13 cellular contexts compared by ENCODE assay signal in the genomic region with DNA sequence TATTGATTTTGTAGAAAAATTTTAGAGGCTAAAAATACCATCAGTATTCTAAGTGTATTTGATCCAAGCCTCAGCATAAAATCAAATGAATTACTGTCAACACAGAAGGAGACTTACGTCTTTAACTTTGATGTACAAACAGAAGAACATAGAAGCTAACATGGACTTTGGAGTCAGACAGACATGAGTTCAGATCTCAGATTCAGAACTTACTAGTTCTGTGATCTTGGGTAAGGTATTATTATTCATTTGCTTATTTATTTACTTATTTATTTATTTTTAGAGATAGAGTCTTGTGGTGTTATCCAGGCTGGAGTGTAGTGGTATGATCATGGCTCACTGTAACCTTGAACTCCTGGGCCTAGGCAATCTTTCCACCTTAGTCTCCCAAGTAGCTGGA. TPM values are rescaled to one million over a fixed set of nuclear protein-coding genes. Genes with fewer than 3 reads are reported as not detected.
DNase-seq lines count a peak whose midpoint lies in the region; ATAC-seq and TF ChIP-seq lines count a peak whose summit lies in the region.
"Had no signal": no experiment of that assay in that cellular context is flagged by ENCODE, and none has a peak within 500 bp of the region (broad histone marks: within the 10 kb centered on the region; RNA-seq: fewer than 3 reads in every experiment).

No MANE protein-coding gene starts in this region.

- H3K4me2 ChIP-seq in SK-N-SH: peak overlapping the region; percentile 77
- H3K4me2 ChIP-seq in OCI-LY1 (ENCODE audit: low read length): peak overlapping the region; percentile 38; the same call in 1 of the 2 replicates

- CTCF ChIA-PET in SK-N-SH (lab: Yijun Ruan, JAX): interaction anchor here (1.0 to 4.3 kb wide), 4 partner anchors 8 to 229 kb away, joined by 3 to 26 read pairs (median 7); no protein-coding TSS in a partner anchor

- H3K27me3 ChIP-seq in SK-N-SH (ENCODE audit: insufficient read depth): peaks cover 20% of the 10 kb centered on the region; the same call in 1 of the 2 replicates
- H3K27me3 ChIP-seq in OCI-LY1 (ENCODE audit: insufficient read depth, low read length): no peaks in the 10 kb centered on the region; the same call in 1 of the 2 replicates
- H3K27me3 ChIP-seq in dorsolateral prefrontal cortex: peaks cover 0 to 9% (median 0%) of the 10 kb centered on the region in 45 donors

- WGBS in SK-N-SH (ENCODE audit: low lambda C conversion rate): 52% methylated on average over 1 of the region's 1 CpG

- H4K20me1 ChIP-seq in SK-N-SH (ENCODE audit: insufficient read depth): no peaks in the 10 kb centered on the region
- no peaks in the 10 kb centered on the region for H4K20me1 ChIP-seq in OCI-LY1 (ENCODE audit: insufficient read depth, low read length)

- POLR2A ChIA-PET in SK-N-SH (lab: Yijun Ruan, JAX): no interaction called here

- TF ChIP-seq CTCF in SK-N-SH (IDR thresholded peaks at IDR 0.05) (no peak), OCI-LY1 (IDR thresholded peaks at IDR 0.05; ENCODE audit: low read length) (no peak), dorsolateral prefrontal cortex (IDR thresholded peaks at IDR 0.05 in 54 of 56, conservative IDR thresholded peaks at IDR 0.05 in 2 of 56; ENCODE audit: low read depth in 1 of 56, partially characterized antibody in 56 of 56) (no peak)

- H3K9me2 ChIP-seq in SK-N-SH: no peaks in the 10 kb centered on the region
- no peaks in the 10 kb centered on the region for H3K9me2 ChIP-seq in OCI-LY1 (ENCODE audit: low read depth, low read length)

- H3K36me3 ChIP-seq in SK-N-SH (replicated peaks in 1 of 2; ENCODE audit: control insufficient read depth in 1 of 2, insufficient read depth in 2 of 2, low read length in 1 of 2): no peaks in the 10 kb centered on the region
- no peaks in the 10 kb centered on the region for H3K36me3 ChIP-seq in OCI-LY1 (ENCODE audit: insufficient read depth, low read length)

- H3K4me1 ChIP-seq in SK-N-SH (ENCODE audit: control insufficient read depth in 1 of 2, insufficient read depth in 2 of 2, low read depth in 1 of 2, low read length in 1 of 2) (no peaks in the 10 kb centered on the region), OCI-LY1 (ENCODE audit: insufficient read depth, low read length, severe bottlenecking) (peaks cover 5% of the 10 kb centered on the region)

- no peaks in the 10 kb centered on the region for H3K9me3 ChIP-seq in SK-N-SH
- H3K9me3 ChIP-seq in OCI-LY1 (ENCODE audit: low read length): no peaks in the 10 kb centered on the region

- H3F3A ChIP-seq in SK-N-SH (replicated peaks; ENCODE audit: insufficient read depth) (peaks cover 5% of the 10 kb centered on the region), OCI-LY1 (ENCODE audit: insufficient read depth, low read length) (no peaks in the 10 kb centered on the region)

- TF ChIP-seq RAD21 in SK-N-SH (IDR thresholded peaks at IDR 0.05; ENCODE audit: low read length): no peak

- no peaks in the 10 kb centered on the region for H3K79me2 ChIP-seq in SK-N-SH (ENCODE audit: insufficient read depth)
- H3K79me2 ChIP-seq in OCI-LY1 (ENCODE audit: insufficient read depth, low read length): no peaks in the 10 kb centered on the region

- H3K9ac ChIP-seq in SK-N-SH (no peak overlapping the region; the same call in 1 of the 2 replicates), OCI-LY1 (ENCODE audit: low read length) (no peak overlapping the region)

- no peak for DNase-seq in SK-N-SH
- no peak for DNase-seq in dorsolateral prefrontal cortex
- no peak for DNase-seq in GDM1 (lab: John Stamatoyannopoulos, UW)
- no peak for DNase-seq in HK-2 (ENCODE audit: unreplicated experiment)
- DNase-seq: activated effector memory CD4-positive, alpha-beta T cell treated with anti-CD3 and anti-CD28 coated beads, Interleukin-2, amount 50 U/mL, for 16 hours; NCI-H187 treated with DMSO at 0.1 percent for 48 hours had no signal

- H2AFZ ChIP-seq in SK-N-SH (ENCODE audit: low read depth) (peak overlapping the region; percentile 81), OCI-LY1 (ENCODE audit: low read length) (peak overlapping the region; percentile 75; the same call in 1 of the 2 replicates)

- H3K4me3 ChIP-seq in SK-N-SH (ENCODE audit: low read depth in 2 of 2, low read length in 1 of 2) (no peak overlapping the region; a peak in 1 of 4 replicates), OCI-LY1 (ENCODE audit: low read depth, low read length, poor library complexity, severe bottlenecking) (peak overlapping the region; percentile 27), dorsolateral prefrontal cortex (peak overlapping the region in 41 of 59 donors; percentile 2 to 54 (median 34)), skin epidermis (peak overlapping the region in 4 of 7 experiments; percentile 16 to 30 (median 21))

- TF ChIP-seq EP300 in SK-N-SH (IDR thresholded peaks at IDR 0.05; ENCODE audit: borderline replicate concordance in 1 of 2, low read depth in 1 of 2, low read length in 1 of 2): no peak

- H3K27ac ChIP-seq in SK-N-SH (ENCODE audit: low read depth in 2 of 2, low read length in 1 of 2): no peak overlapping the region
- H3K27ac ChIP-seq in OCI-LY1 (ENCODE audit: low read depth, low read length, poor library complexity, severe bottlenecking): no peak overlapping the region
- H3K27ac ChIP-seq in dorsolateral prefrontal cortex: peak overlapping the region in 17 of 59 donors; percentile 6 to 67 (median 38)
- H3K27ac ChIP-seq in skin epidermis: peak overlapping the region in 17 of 21 experiments; percentile 19 to 92 (median 70)
- H3K27ac ChIP-seq: 22Rv1 had no signal

- intact Hi-C loops in dorsolateral prefrontal cortex (cut with DNase I): no loop called here

- ATAC-seq in SK-N-SH treated with all-trans-retinoic acid at 6 μM for 48 hours (no peak), HG03280 (IDR thresholded peaks at IDR 0.05; ENCODE audit: unreplicated experiment) (no peak)

TF ChIP-seq in SK-N-SH, 30 proteins besides CTCF, POLR2A, EP300 and RAD21 (continues in another document):
- TF ChIP-seq RFX5 (IDR thresholded peaks at IDR 0.05; ENCODE audit: low read length): no peak
- no peak for TF ChIP-seq RXRA (IDR thresholded peaks at IDR 0.05; ENCODE audit: borderline replicate concordance, low read depth)
- no peak for TF ChIP-seq POLR2AphosphoS5 (IDR thresholded peaks at IDR 0.05; ENCODE audit: low read depth, low read length)
- TF ChIP-seq, protein P1, sequence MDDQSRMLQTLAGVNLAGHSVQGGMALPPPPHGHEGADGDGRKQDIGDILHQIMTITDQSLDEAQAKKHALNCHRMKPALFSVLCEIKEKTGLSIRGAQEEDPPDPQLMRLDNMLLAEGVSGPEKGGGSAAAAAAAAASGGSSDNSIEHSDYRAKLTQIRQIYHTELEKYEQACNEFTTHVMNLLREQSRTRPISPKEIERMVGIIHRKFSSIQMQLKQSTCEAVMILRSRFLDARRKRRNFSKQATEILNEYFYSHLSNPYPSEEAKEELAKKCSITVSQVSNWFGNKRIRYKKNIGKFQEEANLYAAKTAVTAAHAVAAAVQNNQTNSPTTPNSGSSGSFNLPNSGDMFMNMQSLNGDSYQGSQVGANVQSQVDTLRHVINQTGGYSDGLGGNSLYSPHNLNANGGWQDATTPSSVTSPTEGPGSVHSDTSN (IDR thresholded peaks at IDR 0.05): no peak
- no peak for TF ChIP-seq FOXM1 (IDR thresholded peaks at IDR 0.05; ENCODE audit: low read depth)

TF ChIP-seq in SK-N-SH treated with all-trans-retinoic acid at 6 μM for 48 hours, 23 proteins besides CTCF, POLR2A, EP300 and RAD21 (continues in another document):
- TF ChIP-seq, protein P2, sequence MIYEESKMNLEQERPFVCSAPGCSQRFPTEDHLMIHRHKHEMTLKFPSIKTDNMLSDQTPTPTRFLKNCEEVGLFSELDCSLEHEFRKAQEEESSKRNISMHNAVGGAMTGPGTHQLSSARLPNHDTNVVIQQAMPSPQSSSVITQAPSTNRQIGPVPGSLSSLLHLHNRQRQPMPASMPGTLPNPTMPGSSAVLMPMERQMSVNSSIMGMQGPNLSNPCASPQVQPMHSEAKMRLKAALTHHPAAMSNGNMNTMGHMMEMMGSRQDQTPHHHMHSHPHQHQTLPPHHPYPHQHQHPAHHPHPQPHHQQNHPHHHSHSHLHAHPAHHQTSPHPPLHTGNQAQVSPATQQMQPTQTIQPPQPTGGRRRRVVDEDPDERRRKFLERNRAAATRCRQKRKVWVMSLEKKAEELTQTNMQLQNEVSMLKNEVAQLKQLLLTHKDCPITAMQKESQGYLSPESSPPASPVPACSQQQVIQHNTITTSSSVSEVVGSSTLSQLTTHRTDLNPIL (CRISPR knock-in tag; IDR thresholded peaks at IDR 0.05; ENCODE audit: low read depth): no peak
- TF ChIP-seq ZFP30 (CRISPR knock-in tag; IDR thresholded peaks at IDR 0.05): no peak
- TF ChIP-seq ARNTL (CRISPR knock-in tag; IDR thresholded peaks at IDR 0.05; ENCODE audit: borderline replicate concordance, low read depth): no peak
- TF ChIP-seq TCF4 (CRISPR knock-in tag; IDR thresholded peaks at IDR 0.05; ENCODE audit: borderline replicate concordance): no peak
- no peak for TF ChIP-seq ZNF70 (CRISPR knock-in tag; IDR thresholded peaks at IDR 0.05)

RNA-seq across cellular contexts. Expression of gene SLFN12L, which starts 4.0 kb away (rescaled TPM):
- not detected in 2 replicates for polyA plus RNA-seq in SK-N-SH (2012; rRNA removed)
- polyA plus RNA-seq in SK-N-SH (2012; cell fraction: cytosol; rRNA removed): not detected in 2 replicates
- polyA plus RNA-seq in SK-N-SH (2012; cell fraction: nucleus; rRNA removed): not detected in 2 replicates
- total RNA-seq in dorsolateral prefrontal cortex: 1 to 10 TPM in 36 of 120 experiments, under 1 TPM in 73, not detected in 11; 0.19 to 3.9 (median 0.75) TPM
- total RNA-seq: myocyte had no signal

RNA-seq across cellular contexts. Expression of gene SLFN14, which starts 19.2 kb away (rescaled TPM):
- not detected in 2 replicates for polyA plus RNA-seq in SK-N-SH (2012; rRNA removed)
- polyA plus RNA-seq in SK-N-SH (2012; cell fraction: cytosol; rRNA removed): not detected in 2 replicates
- polyA plus RNA-seq in SK-N-SH (2012; cell fraction: nucleus; rRNA removed): not detected in 2 replicates
- total RNA-seq in dorsolateral prefrontal cortex: under 1 TPM in 3 of 120 experiments, not detected in 117; 0.20 to 0.22 (median 0.21) TPM
- total RNA-seq: myocyte had no signal
- polyA plus RNA-seq: esophagus had no signal

RNA-seq across cellular contexts. Expression of gene PEX12, which starts 36.9 kb away (rescaled TPM):
- polyA plus RNA-seq in SK-N-SH (2012; rRNA removed): 4.3 and 5.4 TPM in 2 replicates
- 4.5 and 4.9 TPM in 2 replicates for polyA plus RNA-seq in SK-N-SH (2012; cell fraction: cytosol; rRNA removed)
- polyA plus RNA-seq in SK-N-SH (2012; cell fraction: nucleus; rRNA removed): 3.8 and 4.3 TPM in 2 replicates
- total RNA-seq in dorsolateral prefrontal cortex: 10 to 100 TPM in 64 of 120 experiments, 1 to 10 TPM in 56; 6.3 to 16.0 (median 10.2) TPM

RNA-seq across cellular contexts. Expression of gene AP2B1, which starts 45.7 kb away (rescaled TPM):
- polyA plus RNA-seq in SK-N-SH (2012; rRNA removed): 97.8 and 135 TPM in 2 replicates
- 105 and 114 TPM in 2 replicates for polyA plus RNA-seq in SK-N-SH (2012; cell fraction: cytosol; rRNA removed)
- polyA plus RNA-seq in SK-N-SH (2012; cell fraction: nucleus; rRNA removed): 70.8 and 121 TPM in 2 replicates
- 100 to 1,000 TPM; 169 to 394 (median 287) TPM for total RNA-seq in dorsolateral prefrontal cortex

Comparison
In these comparisons a context has a peak if more than half of its experiments do, and no peak if none do; other contexts are left out.
1. H3K27ac ChIP-seq: peak in skin epidermis (17 of 21); none in SK-N-SH (0 of 2) and OCI-LY1 (single experiment).
2. H3K4me3 ChIP-seq: peak in OCI-LY1 (single experiment), dorsolateral prefrontal cortex (41 of 59) and skin epidermis (4 of 7); none in SK-N-SH (0 of 2).